1 cellular context compared by ENCODE assay signal in genomic region chr1:62436039-62436465, GRCh38.
TF ChIP-seq lines count a peak whose summit lies in the region.

No MANE protein-coding gene starts in this region.

TF ChIP-seq in HepG2, 621 proteins besides CTCF, POLR2A, EP300 and RAD21 (continued from another document and continues in another):
- TF ChIP-seq ZNF234 (CRISPR knock-in tag; conservative IDR thresholded peaks at IDR 0.05) (no peak), DRAP1 (CRISPR knock-in tag; IDR thresholded peaks at IDR 0.05) (peak; percentile 70; the same call in 1 of the 2 replicates), ZNF136 (CRISPR knock-in tag; IDR thresholded peaks at IDR 0.05; ENCODE audit: low read depth) (no peak), ZNF777 (CRISPR knock-in tag; IDR thresholded peaks at IDR 0.05) (peak; percentile 98), MZF1 (CRISPR knock-in tag; IDR thresholded peaks at IDR 0.05; ENCODE audit: borderline replicate concordance) (no peak), ZKSCAN1 (IDR thresholded peaks at IDR 0.05; ENCODE audit: low read length) (no peak), FOXP4 (CRISPR knock-in tag; IDR thresholded peaks at IDR 0.05) (peak; percentile 70), SNAI1 (CRISPR knock-in tag; IDR thresholded peaks at IDR 0.05; ENCODE audit: borderline replicate concordance) (no peak; the same call in 1 of the 2 replicates), SSRP1 (CRISPR knock-in tag; IDR thresholded peaks at IDR 0.05) (no peak), MED1 (CRISPR knock-in tag; IDR thresholded peaks at IDR 0.05) (peak; percentile 67; the same call in 1 of the 2 replicates), ZNF598 (CRISPR knock-in tag; IDR thresholded peaks at IDR 0.05; ENCODE audit: borderline replicate concordance) (no peak), DPF2 (CRISPR knock-in tag; IDR thresholded peaks at IDR 0.05; ENCODE audit: borderline replicate concordance, low read depth) (no peak), ZNF264 (CRISPR knock-in tag; IDR thresholded peaks at IDR 0.05) (peak; percentile 67; the same call in 1 of the 2 replicates), SMAD9 (CRISPR knock-in tag; IDR thresholded peaks at IDR 0.05) (no peak), STAG1 (CRISPR knock-in tag; IDR thresholded peaks at IDR 0.05) (no peak), IKZF1 (IDR thresholded peaks at IDR 0.05) (no peak), SP5 (CRISPR knock-in tag; IDR thresholded peaks at IDR 0.05; ENCODE audit: borderline replicate concordance, low read depth) (no peak), ZNF17 (CRISPR knock-in tag; IDR thresholded peaks at IDR 0.05) (no peak), ZNF678 (CRISPR knock-in tag; IDR thresholded peaks at IDR 0.05) (no peak), THAP8 (CRISPR knock-in tag; IDR thresholded peaks at IDR 0.05; ENCODE audit: borderline replicate concordance) (no peak), GATA4 (IDR thresholded peaks at IDR 0.05; ENCODE audit: borderline replicate concordance, low read depth) (no peak), TCF12 (IDR thresholded peaks at IDR 0.05) (no peak), TCF12 (CRISPR knock-in tag; IDR thresholded peaks at IDR 0.05) (no peak), ERF (CRISPR knock-in tag; IDR thresholded peaks at IDR 0.05) (peak; percentile 29; the same call in 1 of the 2 replicates), TCF7L2 (IDR thresholded peaks at IDR 0.05; ENCODE audit: low read depth, low read length) (no peak), NR2C2 (CRISPR knock-in tag; IDR thresholded peaks at IDR 0.05; ENCODE audit: borderline replicate concordance) (no peak; the same call in 1 of the 2 replicates), NAIF1 (CRISPR knock-in tag; IDR thresholded peaks at IDR 0.05; ENCODE audit: borderline replicate concordance) (no peak), ZNF768 (CRISPR knock-in tag; IDR thresholded peaks at IDR 0.05) (peak; percentile 80), BCL6 (CRISPR knock-in tag; IDR thresholded peaks at IDR 0.05) (peak; percentile 60; the same call in 1 of the 2 replicates), MAFF (IDR thresholded peaks at IDR 0.05; ENCODE audit: low read depth, low read length) (no peak), ZNF891 (CRISPR knock-in tag; IDR thresholded peaks at IDR 0.05) (no peak), CENPT (CRISPR knock-in tag; IDR thresholded peaks at IDR 0.05; ENCODE audit: low read depth) (no peak), HDAC6 (IDR thresholded peaks at IDR 0.05; ENCODE audit: low read depth, low read length) (no peak), CSRNP1 (CRISPR knock-in tag; IDR thresholded peaks at IDR 0.05) (no peak), ZZZ3 (CRISPR knock-in tag; IDR thresholded peaks at IDR 0.05; ENCODE audit: borderline replicate concordance) (no peak), BATF2 (CRISPR knock-in tag; IDR thresholded peaks at IDR 0.05) (no peak)
- TF ChIP-seq, protein P1, sequence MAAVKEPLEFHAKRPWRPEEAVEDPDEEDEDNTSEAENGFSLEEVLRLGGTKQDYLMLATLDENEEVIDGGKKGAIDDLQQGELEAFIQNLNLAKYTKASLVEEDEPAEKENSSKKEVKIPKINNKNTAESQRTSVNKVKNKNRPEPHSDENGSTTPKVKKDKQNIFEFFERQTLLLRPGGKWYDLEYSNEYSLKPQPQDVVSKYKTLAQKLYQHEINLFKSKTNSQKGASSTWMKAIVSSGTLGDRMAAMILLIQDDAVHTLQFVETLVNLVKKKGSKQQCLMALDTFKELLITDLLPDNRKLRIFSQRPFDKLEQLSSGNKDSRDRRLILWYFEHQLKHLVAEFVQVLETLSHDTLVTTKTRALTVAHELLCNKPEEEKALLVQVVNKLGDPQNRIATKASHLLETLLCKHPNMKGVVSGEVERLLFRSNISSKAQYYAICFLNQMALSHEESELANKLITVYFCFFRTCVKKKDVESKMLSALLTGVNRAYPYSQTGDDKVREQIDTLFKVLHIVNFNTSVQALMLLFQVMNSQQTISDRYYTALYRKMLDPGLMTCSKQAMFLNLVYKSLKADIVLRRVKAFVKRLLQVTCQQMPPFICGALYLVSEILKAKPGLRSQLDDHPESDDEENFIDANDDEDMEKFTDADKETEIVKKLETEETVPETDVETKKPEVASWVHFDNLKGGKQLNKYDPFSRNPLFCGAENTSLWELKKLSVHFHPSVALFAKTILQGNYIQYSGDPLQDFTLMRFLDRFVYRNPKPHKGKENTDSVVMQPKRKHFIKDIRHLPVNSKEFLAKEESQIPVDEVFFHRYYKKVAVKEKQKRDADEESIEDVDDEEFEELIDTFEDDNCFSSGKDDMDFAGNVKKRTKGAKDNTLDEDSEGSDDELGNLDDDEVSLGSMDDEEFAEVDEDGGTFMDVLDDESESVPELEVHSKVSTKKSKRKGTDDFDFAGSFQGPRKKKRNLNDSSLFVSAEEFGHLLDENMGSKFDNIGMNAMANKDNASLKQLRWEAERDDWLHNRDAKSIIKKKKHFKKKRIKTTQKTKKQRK (IDR thresholded peaks at IDR 0.05; ENCODE audit: low read length) = no peak
- TF ChIP-seq, protein P2, sequence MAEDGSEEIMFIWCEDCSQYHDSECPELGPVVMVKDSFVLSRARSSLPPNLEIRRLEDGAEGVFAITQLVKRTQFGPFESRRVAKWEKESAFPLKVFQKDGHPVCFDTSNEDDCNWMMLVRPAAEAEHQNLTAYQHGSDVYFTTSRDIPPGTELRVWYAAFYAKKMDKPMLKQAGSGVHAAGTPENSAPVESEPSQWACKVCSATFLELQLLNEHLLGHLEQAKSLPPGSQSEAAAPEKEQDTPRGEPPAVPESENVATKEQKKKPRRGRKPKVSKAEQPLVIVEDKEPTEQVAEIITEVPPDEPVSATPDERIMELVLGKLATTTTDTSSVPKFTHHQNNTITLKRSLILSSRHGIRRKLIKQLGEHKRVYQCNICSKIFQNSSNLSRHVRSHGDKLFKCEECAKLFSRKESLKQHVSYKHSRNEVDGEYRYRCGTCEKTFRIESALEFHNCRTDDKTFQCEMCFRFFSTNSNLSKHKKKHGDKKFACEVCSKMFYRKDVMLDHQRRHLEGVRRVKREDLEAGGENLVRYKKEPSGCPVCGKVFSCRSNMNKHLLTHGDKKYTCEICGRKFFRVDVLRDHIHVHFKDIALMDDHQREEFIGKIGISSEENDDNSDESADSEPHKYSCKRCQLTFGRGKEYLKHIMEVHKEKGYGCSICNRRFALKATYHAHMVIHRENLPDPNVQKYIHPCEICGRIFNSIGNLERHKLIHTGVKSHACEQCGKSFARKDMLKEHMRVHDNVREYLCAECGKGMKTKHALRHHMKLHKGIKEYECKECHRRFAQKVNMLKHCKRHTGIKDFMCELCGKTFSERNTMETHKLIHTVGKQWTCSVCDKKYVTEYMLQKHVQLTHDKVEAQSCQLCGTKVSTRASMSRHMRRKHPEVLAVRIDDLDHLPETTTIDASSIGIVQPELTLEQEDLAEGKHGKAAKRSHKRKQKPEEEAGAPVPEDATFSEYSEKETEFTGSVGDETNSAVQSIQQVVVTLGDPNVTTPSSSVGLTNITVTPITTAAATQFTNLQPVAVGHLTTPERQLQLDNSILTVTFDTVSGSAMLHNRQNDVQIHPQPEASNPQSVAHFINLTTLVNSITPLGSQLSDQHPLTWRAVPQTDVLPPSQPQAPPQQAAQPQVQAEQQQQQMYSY (CRISPR knock-in tag; IDR thresholded peaks at IDR 0.05) = 0 out of 2 replicates have a peak, but pooled peaks have one; percentile 29
- TF ChIP-seq, protein P3, sequence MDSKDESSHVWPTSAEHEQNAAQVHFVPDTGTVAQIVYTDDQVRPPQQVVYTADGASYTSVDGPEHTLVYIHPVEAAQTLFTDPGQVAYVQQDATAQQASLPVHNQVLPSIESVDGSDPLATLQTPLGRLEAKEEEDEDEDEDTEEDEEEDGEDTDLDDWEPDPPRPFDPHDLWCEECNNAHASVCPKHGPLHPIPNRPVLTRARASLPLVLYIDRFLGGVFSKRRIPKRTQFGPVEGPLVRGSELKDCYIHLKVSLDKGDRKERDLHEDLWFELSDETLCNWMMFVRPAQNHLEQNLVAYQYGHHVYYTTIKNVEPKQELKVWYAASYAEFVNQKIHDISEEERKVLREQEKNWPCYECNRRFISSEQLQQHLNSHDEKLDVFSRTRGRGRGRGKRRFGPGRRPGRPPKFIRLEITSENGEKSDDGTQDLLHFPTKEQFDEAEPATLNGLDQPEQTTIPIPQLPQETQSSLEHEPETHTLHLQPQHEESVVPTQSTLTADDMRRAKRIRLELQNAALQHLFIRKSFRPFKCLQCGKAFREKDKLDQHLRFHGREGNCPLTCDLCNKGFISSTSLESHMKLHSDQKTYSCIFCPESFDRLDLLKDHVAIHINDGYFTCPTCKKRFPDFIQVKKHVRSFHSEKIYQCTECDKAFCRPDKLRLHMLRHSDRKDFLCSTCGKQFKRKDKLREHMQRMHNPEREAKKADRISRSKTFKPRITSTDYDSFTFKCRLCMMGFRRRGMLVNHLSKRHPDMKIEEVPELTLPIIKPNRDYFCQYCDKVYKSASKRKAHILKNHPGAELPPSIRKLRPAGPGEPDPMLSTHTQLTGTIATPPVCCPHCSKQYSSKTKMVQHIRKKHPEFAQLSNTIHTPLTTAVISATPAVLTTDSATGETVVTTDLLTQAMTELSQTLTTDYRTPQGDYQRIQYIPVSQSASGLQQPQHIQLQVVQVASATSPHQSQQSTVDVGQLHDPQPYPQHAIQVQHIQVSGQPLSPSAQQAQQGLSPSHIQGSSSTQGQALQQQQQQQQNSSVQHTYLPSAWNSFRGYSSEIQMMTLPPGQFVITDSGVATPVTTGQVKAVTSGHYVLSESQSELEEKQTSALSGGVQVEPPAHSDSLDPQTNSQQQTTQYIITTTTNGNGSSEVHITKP (CRISPR knock-in tag; IDR thresholded peaks at IDR 0.05; ENCODE audit: low read depth) = no peak
- TF ChIP-seq, protein P4, sequence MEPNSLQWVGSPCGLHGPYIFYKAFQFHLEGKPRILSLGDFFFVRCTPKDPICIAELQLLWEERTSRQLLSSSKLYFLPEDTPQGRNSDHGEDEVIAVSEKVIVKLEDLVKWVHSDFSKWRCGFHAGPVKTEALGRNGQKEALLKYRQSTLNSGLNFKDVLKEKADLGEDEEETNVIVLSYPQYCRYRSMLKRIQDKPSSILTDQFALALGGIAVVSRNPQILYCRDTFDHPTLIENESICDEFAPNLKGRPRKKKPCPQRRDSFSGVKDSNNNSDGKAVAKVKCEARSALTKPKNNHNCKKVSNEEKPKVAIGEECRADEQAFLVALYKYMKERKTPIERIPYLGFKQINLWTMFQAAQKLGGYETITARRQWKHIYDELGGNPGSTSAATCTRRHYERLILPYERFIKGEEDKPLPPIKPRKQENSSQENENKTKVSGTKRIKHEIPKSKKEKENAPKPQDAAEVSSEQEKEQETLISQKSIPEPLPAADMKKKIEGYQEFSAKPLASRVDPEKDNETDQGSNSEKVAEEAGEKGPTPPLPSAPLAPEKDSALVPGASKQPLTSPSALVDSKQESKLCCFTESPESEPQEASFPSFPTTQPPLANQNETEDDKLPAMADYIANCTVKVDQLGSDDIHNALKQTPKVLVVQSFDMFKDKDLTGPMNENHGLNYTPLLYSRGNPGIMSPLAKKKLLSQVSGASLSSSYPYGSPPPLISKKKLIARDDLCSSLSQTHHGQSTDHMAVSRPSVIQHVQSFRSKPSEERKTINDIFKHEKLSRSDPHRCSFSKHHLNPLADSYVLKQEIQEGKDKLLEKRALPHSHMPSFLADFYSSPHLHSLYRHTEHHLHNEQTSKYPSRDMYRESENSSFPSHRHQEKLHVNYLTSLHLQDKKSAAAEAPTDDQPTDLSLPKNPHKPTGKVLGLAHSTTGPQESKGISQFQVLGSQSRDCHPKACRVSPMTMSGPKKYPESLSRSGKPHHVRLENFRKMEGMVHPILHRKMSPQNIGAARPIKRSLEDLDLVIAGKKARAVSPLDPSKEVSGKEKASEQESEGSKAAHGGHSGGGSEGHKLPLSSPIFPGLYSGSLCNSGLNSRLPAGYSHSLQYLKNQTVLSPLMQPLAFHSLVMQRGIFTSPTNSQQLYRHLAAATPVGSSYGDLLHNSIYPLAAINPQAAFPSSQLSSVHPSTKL (CRISPR knock-in tag; IDR thresholded peaks at IDR 0.05) = no peak; the same call in 1 of the 2 replicates
